In genomic region chr15:74461847-74462511, GRCh38 we compare ENCODE assay signal across 1 cellular context.
A peak's percentile ranks its signal among the peaks of the same experiment; 100 is the strongest.
TF ChIP-seq lines count a peak whose summit lies in the region.

No MANE protein-coding gene starts in this region.

TF ChIP-seq in HEK293, 187 proteins besides CTCF, POLR2A, EP300 and RAD21 (continued from another document):
- no peak for TF ChIP-seq ZNF280C (tag by site-specific recombination; IDR thresholded peaks at IDR 0.05)
- TF ChIP-seq ZNF530 (tag by site-specific recombination; IDR thresholded peaks at IDR 0.05; ENCODE audit: low read depth), result no peak
- TF ChIP-seq ZSCAN30 (tag by site-specific recombination; IDR thresholded peaks at IDR 0.05), result no peak
- TF ChIP-seq GFI1B (tag by site-specific recombination; IDR thresholded peaks at IDR 0.05), result no peak
- no peak for TF ChIP-seq SCRT2 (tag by site-specific recombination; IDR thresholded peaks at IDR 0.05)
- TF ChIP-seq, protein P1, sequence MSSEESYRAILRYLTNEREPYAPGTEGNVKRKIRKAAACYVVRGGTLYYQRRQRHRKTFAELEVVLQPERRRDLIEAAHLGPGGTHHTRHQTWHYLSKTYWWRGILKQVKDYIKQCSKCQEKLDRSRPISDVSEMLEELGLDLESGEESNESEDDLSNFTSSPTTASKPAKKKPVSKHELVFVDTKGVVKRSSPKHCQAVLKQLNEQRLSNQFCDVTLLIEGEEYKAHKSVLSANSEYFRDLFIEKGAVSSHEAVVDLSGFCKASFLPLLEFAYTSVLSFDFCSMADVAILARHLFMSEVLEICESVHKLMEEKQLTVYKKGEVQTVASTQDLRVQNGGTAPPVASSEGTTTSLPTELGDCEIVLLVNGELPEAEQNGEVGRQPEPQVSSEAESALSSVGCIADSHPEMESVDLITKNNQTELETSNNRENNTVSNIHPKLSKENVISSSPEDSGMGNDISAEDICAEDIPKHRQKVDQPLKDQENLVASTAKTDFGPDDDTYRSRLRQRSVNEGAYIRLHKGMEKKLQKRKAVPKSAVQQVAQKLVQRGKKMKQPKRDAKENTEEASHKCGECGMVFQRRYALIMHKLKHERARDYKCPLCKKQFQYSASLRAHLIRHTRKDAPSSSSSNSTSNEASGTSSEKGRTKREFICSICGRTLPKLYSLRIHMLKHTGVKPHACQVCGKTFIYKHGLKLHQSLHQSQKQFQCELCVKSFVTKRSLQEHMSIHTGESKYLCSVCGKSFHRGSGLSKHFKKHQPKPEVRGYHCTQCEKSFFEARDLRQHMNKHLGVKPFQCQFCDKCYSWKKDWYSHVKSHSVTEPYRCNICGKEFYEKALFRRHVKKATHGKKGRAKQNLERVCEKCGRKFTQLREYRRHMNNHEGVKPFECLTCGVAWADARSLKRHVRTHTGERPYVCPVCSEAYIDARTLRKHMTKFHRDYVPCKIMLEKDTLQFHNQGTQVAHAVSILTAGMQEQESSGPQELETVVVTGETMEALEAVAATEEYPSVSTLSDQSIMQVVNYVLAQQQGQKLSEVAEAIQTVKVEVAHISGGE (tag by site-specific recombination; conservative IDR thresholded peaks at IDR 0.05; ENCODE audit: low read depth), result 0 out of 2 replicates have a peak, but pooled peaks have one; percentile 11
- no peak for TF ChIP-seq HOXC10 (CRISPR knock-in tag; IDR thresholded peaks at IDR 0.05)
- TF ChIP-seq ZNF830 (tag by site-specific recombination; IDR thresholded peaks at IDR 0.05; ENCODE audit: low read depth), result no peak
- no peak for TF ChIP-seq ZNF302 (tag by site-specific recombination; IDR thresholded peaks at IDR 0.05; ENCODE audit: low read depth)
- no peak for TF ChIP-seq ZNF510 (tag by site-specific recombination; IDR thresholded peaks at IDR 0.05; ENCODE audit: insufficient replicate concordance)
- no peak for TF ChIP-seq FEZF1 (tag by site-specific recombination; IDR thresholded peaks at IDR 0.05)
- TF ChIP-seq ZNF449 (tag by site-specific recombination; IDR thresholded peaks at IDR 0.05), result no peak
- TF ChIP-seq, protein P2, sequence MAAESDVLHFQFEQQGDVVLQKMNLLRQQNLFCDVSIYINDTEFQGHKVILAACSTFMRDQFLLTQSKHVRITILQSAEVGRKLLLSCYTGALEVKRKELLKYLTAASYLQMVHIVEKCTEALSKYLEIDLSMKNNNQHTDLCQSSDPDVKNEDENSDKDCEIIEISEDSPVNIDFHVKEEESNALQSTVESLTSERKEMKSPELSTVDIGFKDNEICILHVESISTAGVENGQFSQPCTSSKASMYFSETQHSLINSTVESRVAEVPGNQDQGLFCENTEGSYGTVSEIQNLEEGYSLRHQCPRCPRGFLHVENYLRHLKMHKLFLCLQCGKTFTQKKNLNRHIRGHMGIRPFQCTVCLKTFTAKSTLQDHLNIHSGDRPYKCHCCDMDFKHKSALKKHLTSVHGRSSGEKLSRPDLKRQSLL (tag by site-specific recombination; IDR thresholded peaks at IDR 0.05), result no peak
- no peak for TF ChIP-seq ZNF571 (tag by site-specific recombination; IDR thresholded peaks at IDR 0.05)
- TF ChIP-seq SCRT1 (tag by site-specific recombination; IDR thresholded peaks at IDR 0.05; ENCODE audit: borderline replicate concordance), result no peak
- TF ChIP-seq PRDM2 (tag by site-specific recombination; IDR thresholded peaks at IDR 0.05; ENCODE audit: borderline replicate concordance), result no peak
- TF ChIP-seq ZNF76 (tag by site-specific recombination; IDR thresholded peaks at IDR 0.05; ENCODE audit: borderline replicate concordance, low read depth), result peak; percentile 33; the same call in 1 of the 2 replicates
- TF ChIP-seq, protein P3, sequence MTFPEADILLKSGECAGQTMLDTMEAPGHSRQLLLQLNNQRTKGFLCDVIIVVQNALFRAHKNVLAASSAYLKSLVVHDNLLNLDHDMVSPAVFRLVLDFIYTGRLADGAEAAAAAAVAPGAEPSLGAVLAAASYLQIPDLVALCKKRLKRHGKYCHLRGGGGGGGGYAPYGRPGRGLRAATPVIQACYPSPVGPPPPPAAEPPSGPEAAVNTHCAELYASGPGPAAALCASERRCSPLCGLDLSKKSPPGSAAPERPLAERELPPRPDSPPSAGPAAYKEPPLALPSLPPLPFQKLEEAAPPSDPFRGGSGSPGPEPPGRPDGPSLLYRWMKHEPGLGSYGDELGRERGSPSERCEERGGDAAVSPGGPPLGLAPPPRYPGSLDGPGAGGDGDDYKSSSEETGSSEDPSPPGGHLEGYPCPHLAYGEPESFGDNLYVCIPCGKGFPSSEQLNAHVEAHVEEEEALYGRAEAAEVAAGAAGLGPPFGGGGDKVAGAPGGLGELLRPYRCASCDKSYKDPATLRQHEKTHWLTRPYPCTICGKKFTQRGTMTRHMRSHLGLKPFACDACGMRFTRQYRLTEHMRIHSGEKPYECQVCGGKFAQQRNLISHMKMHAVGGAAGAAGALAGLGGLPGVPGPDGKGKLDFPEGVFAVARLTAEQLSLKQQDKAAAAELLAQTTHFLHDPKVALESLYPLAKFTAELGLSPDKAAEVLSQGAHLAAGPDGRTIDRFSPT (tag by site-specific recombination; IDR thresholded peaks at IDR 0.05), result no peak
- peak; percentile 54 for TF ChIP-seq IKZF3 (tag by site-specific recombination; IDR thresholded peaks at IDR 0.05)
- no peak for TF ChIP-seq ZNF596 (tag by site-specific recombination; IDR thresholded peaks at IDR 0.05)
- no peak; the same call in 1 of the 2 replicates for TF ChIP-seq WT1 (tag by site-specific recombination; IDR thresholded peaks at IDR 0.05)
- TF ChIP-seq TRIM28 (IDR thresholded peaks at IDR 0.05; ENCODE audit: borderline replicate concordance, low read length), result no peak
- TF ChIP-seq ZNF610 (tag by site-specific recombination; IDR thresholded peaks at IDR 0.05; ENCODE audit: borderline replicate concordance), result no peak
- no peak for TF ChIP-seq ZNF24 (tag by site-specific recombination; IDR thresholded peaks at IDR 0.05)
- no peak for TF ChIP-seq KLF16 (tag by site-specific recombination; IDR thresholded peaks at IDR 0.05)
- peak; percentile 83 for TF ChIP-seq ZBTB17 (tag by site-specific recombination; IDR thresholded peaks at IDR 0.05)
